9 cellular contexts compared by ENCODE assay signal in genomic region chr1:22889213-22889827, GRCh38.
DNase-seq lines count a peak whose midpoint lies in the region; ATAC-seq and TF ChIP-seq lines count a peak whose summit lies in the region.
"Had no signal": no experiment of that assay in that cellular context is flagged by ENCODE, and none has a peak within 500 bp of the region (broad histone marks: within the 10 kb centered on the region; RNA-seq: fewer than 3 reads in every experiment).

No MANE protein-coding gene starts in this region.

- H3K4me1 Mint-ChIP-seq in endodermal cell, result no peaks in the 10 kb centered on the region
- H3K4me1 Mint-ChIP-seq in naive thymus-derived CD4-positive, alpha-beta T cell, result peaks cover 6 to 11% (median 9%) of the 10 kb centered on the region in 7 donors

- intact Hi-C loops in naive thymus-derived CD4-positive, alpha-beta T cell (cut with micrococcal nuclease), result no loop called here

- POLR2A ChIA-PET in AG04449 (lab: Yijun Ruan, JAX), result no interaction called here
- POLR2A ChIA-PET in naive thymus-derived CD4-positive, alpha-beta T cell (lab: Charles Lee), result no interaction called here

- CTCF ChIA-PET in AG04449 (lab: Yijun Ruan, JAX), result interaction anchor here (0.8 to 9.7 kb wide), 18 partner anchors 8 to 215 kb away, joined by 3 to 144 read pairs (median 5); no protein-coding TSS in a partner anchor
- CTCF ChIA-PET in naive thymus-derived CD4-positive, alpha-beta T cell (lab: Charles Lee), result no interaction called here

- WGBS in endodermal cell (ENCODE audit: insufficient coverage in 1 of 2, insufficient read length in 1 of 2), 2 experiments, result 74 to 88% methylated on average over 2 to 3 of the region's 3 CpGs

- peaks cover 14% of the 10 kb centered on the region for H3K36me3 ChIP-seq in endodermal cell (ENCODE audit: control insufficient read depth, insufficient read depth, low read length)
- H3K36me3 ChIP-seq in naive thymus-derived CD4-positive, alpha-beta T cell (ENCODE audit: control insufficient read depth in 2 of 3, insufficient read depth in 3 of 3, low read length in 3 of 3), result no peaks in the 10 kb centered on the region

- H3K9me3 ChIP-seq in endodermal cell (ENCODE audit: control insufficient read depth, low read length), result peaks cover 9% of the 10 kb centered on the region
- no peaks in the 10 kb centered on the region for H3K9me3 ChIP-seq in naive thymus-derived CD4-positive, alpha-beta T cell (ENCODE audit: control insufficient read depth in 2 of 3, low read length in 3 of 3)

- no peaks in the 10 kb centered on the region for H3K9me3 Mint-ChIP-seq in endodermal cell
- no peaks in the 10 kb centered on the region for H3K9me3 Mint-ChIP-seq in naive thymus-derived CD4-positive, alpha-beta T cell
- H3K9me3 Mint-ChIP-seq: dendritic cell treated with granulocyte-macrophage colony-stimulating factor and Interleukin-4, amounts not matched to agents 40 ng/mL and 50 ng/mL, for 4 days had no signal

- H3K27me3 ChIP-seq in endodermal cell (ENCODE audit: control insufficient read depth, insufficient read depth, low read length, poor library complexity, severe bottlenecking), result no peaks in the 10 kb centered on the region
- no peaks in the 10 kb centered on the region for H3K27me3 ChIP-seq in naive thymus-derived CD4-positive, alpha-beta T cell (ENCODE audit: control insufficient read depth in 2 of 2, insufficient read depth in 2 of 2, low read length in 2 of 2)

- H3K4me1 ChIP-seq in endodermal cell (ENCODE audit: control insufficient read depth, insufficient read depth, low read length), result no peaks in the 10 kb centered on the region
- peaks cover 0 to 8% of the 10 kb centered on the region in 2 donors for H3K4me1 ChIP-seq in naive thymus-derived CD4-positive, alpha-beta T cell (ENCODE audit: control insufficient read depth in 2 of 2, insufficient read depth in 2 of 2, low read length in 2 of 2)

- H3K36me3 Mint-ChIP-seq in endodermal cell (ENCODE audit: low read depth), result peaks cover 20% of the 10 kb centered on the region
- H3K36me3 Mint-ChIP-seq in naive thymus-derived CD4-positive, alpha-beta T cell, result no peaks in the 10 kb centered on the region

- H3K4me3 ChIP-seq in AG04449 (ENCODE audit: low read depth, low read length) (no peak overlapping the region), endodermal cell (ENCODE audit: low read length) (no peak overlapping the region)
- no peak overlapping the region for H3K4me3 ChIP-seq in naive thymus-derived CD4-positive, alpha-beta T cell (ENCODE audit: low read length)

- no peak for DNase-seq in AG04449 (ENCODE audit: low read depth, low spot score)
- peak; percentile 22 for DNase-seq in NCI-H524 treated with DMSO at 0.1 percent for 48 hours (lab: John Stamatoyannopoulos, UW)
- DNase-seq in endodermal cell, result no peak
- no peak for DNase-seq in naive thymus-derived CD4-positive, alpha-beta T cell
- DNase-seq in NOMO-1 treated with DMSO at 0.1 percent for 48 hours (lab: John Stamatoyannopoulos, UW; ENCODE audit: unreplicated experiment), result no peak
- no peak for DNase-seq in ureter (ENCODE audit: low spot score)

- TF ChIP-seq CTCF in AG04449 (IDR thresholded peaks at IDR 0.05; ENCODE audit: insufficient read depth, low read length, missing control alignments), result peak; percentile 71
- TF ChIP-seq CTCF in GM12872 (IDR thresholded peaks at IDR 0.05; ENCODE audit: insufficient read depth, low read depth, low read length), result peak; percentile 77
- TF ChIP-seq CTCF in endodermal cell (conservative IDR thresholded peaks at IDR 0.05), result peak; percentile 71

- no peak overlapping the region for H3K9ac ChIP-seq in endodermal cell (ENCODE audit: extremely low read depth, low read length, poor library complexity, severe bottlenecking)

- no peak overlapping the region for H3K27ac Mint-ChIP-seq in endodermal cell
- H3K27ac Mint-ChIP-seq in naive thymus-derived CD4-positive, alpha-beta T cell, result no peak overlapping the region
- H3K27ac Mint-ChIP-seq: dendritic cell treated with granulocyte-macrophage colony-stimulating factor and Interleukin-4, amounts not matched to agents 40 ng/mL and 50 ng/mL, for 4 days had no signal

- ATAC-seq in naive thymus-derived CD4-positive, alpha-beta T cell, result peak; percentile 55
- no peak for ATAC-seq in HG03108 (IDR thresholded peaks at IDR 0.05; ENCODE audit: unreplicated experiment)

- no peaks in the 10 kb centered on the region for H3K27me3 Mint-ChIP-seq in endodermal cell (ENCODE audit: insufficient read depth)
- H3K27me3 Mint-ChIP-seq in naive thymus-derived CD4-positive, alpha-beta T cell, result peaks cover 5 to 31% (median 14%) of the 10 kb centered on the region in 5 donors

- H3K27ac ChIP-seq in endodermal cell (ENCODE audit: low read depth, low read length), result no peak overlapping the region
- H3K27ac ChIP-seq in naive thymus-derived CD4-positive, alpha-beta T cell (ENCODE audit: low read depth, low read length), result no peak overlapping the region

- no peak overlapping the region for H3K4me3 Mint-ChIP-seq in endodermal cell
- H3K4me3 Mint-ChIP-seq in naive thymus-derived CD4-positive, alpha-beta T cell, result no peak overlapping the region
- H3K4me3 Mint-ChIP-seq: dendritic cell treated with granulocyte-macrophage colony-stimulating factor and Interleukin-4, amounts not matched to agents 40 ng/mL and 50 ng/mL, for 4 days had no signal
